Comparison of ENCODE assay signal across 24 cellular contexts in the genomic region with DNA sequence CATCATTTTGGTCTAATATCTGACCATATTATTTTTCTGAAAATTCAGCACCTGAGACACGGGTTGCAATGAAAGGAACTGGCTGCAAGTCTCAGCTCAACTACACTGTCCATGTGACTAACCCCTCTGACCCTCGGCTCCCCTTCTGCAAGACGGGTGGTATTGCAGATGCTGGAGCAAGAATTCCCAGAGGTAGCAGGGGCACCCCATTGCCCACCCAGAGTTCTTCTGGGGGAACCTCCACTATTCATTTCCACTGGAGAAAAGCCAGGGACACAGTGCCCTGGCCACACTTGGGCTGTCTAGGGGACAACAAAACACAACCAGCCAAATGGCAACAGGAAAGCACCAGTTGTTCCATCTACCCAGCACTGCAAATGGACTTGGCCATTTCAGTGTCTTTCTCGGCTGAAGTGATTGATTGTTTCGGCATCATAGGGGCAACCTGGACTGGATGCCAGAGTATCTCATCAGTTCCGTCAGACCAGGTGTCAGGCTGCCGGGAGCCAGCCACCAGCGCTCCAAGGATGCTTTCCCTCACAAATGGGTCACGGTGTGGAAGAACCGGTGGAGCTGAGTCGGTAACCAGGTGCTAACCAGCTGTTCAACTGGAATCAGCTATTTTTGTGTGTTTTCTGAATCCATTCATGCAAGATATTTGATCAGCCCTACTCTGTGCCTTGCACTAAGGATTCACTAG. TPM values are rescaled to one million over a fixed set of nuclear protein-coding genes. Genes with fewer than 3 reads are reported as not detected.
"Had no signal": no experiment of that assay in that cellular context is flagged by ENCODE, and none has a peak within 500 bp of the region (broad histone marks: within the 10 kb centered on the region; RNA-seq: fewer than 3 reads in every experiment).

No MANE protein-coding gene starts in this region.

- H3K4me3 ChIP-seq: cardiac muscle cell, K562, Peyer's patch had no signal

- H3K9me3 Mint-ChIP-seq: activated naive CD4-positive, alpha-beta T cell treated with anti-CD3 and anti-CD28 coated beads, Interleukin-2, amount 50 U/mL, for 24 hours had no signal

- H3K36me3 ChIP-seq: cardiac muscle cell, Peyer's patch had no signal

- H3K4me3 Mint-ChIP-seq: activated B cell treated with CpG ODN at 0.5 μM for 24 hours; activated CD4-positive, alpha-beta T cell treated with anti-CD3 and anti-CD28 coated beads, Interleukin-2, amount 10 ng/mL, durations not matched to agents 24 days and 14 days; activated naive CD4-positive, alpha-beta T cell treated with anti-CD3 and anti-CD28 coated beads, Interleukin-2, amount 50 U/mL, for 24 hours; activated T-cell treated with anti-CD3 and anti-CD28 coated beads, Interleukin-2, amount 50 U/mL, for 4 hours; brain; T-helper 1 cell treated with Interleukin-12 subunit alpha and Interleukin-12 subunit beta and Interleukin-4 antibody, amounts not matched to agents 30 μg/mL and 1 μg/mL, for 36 hours had no signal

- H3K36me3 Mint-ChIP-seq: activated naive CD4-positive, alpha-beta T cell treated with anti-CD3 and anti-CD28 coated beads, Interleukin-2, amount 50 U/mL, for 24 hours; brain had no signal

- H3K27me3 ChIP-seq: Peyer's patch had no signal

- ATAC-seq: activated T-cell treated with anti-CD3 and anti-CD28 coated beads, Interleukin-2, amount 50 U/mL, for 4 hours; K562 had no signal

- DNase-seq: activated B cell treated with CpG ODN at 0.5 μM for 24 hours; activated CD4-positive, alpha-beta T cell treated with anti-CD3 and anti-CD28 coated beads for 1 hour; activated CD4-positive, alpha-beta T cell treated with anti-CD3 and anti-CD28 coated beads, Interleukin-2, amount 10 ng/mL, durations not matched to agents 24 days and 14 days; activated CD4-positive, alpha-beta T cell treated with anti-CD3 and anti-CD28 coated beads, Interleukin-2, amount 50 U/mL, for 48 hours; activated CD8-positive, alpha-beta memory T cell treated with anti-CD3 and anti-CD28 coated beads for 24 hours; activated gamma-delta T cell treated with Interleukin-2 at 50 U/mL for 16 hours; activated T-cell treated with anti-CD3 and anti-CD28 coated beads, Interleukin-2, amount 50 U/mL, for 4 hours; amygdala; Karpas-422; MM.1S; NCI-H1105; NCI-H1436; NCI-H1694 treated with DMSO at 0.1 percent for 48 hours; NCI-H2029 treated with DMSO at 0.1 percent for 48 hours; NCI-H510A treated with DMSO at 0.1 percent for 48 hours; Peyer's patch; SHP77 had no signal

- H3K27ac Mint-ChIP-seq: activated B cell treated with CpG ODN at 0.5 μM for 24 hours; activated CD4-positive, alpha-beta T cell treated with anti-CD3 and anti-CD28 coated beads, Interleukin-2, amount 10 ng/mL, durations not matched to agents 24 days and 14 days; activated naive CD4-positive, alpha-beta T cell treated with anti-CD3 and anti-CD28 coated beads, Interleukin-2, amount 50 U/mL, for 24 hours; brain; T-helper 1 cell treated with Interleukin-12 subunit alpha and Interleukin-12 subunit beta and Interleukin-4 antibody, amounts not matched to agents 30 μg/mL and 1 μg/mL, for 36 hours had no signal

- H3K27me3 Mint-ChIP-seq: activated B cell treated with CpG ODN at 0.5 μM for 24 hours had no signal

- H3K9me3 ChIP-seq: Peyer's patch had no signal

- H3K4me1 ChIP-seq: Peyer's patch had no signal

- H3K4me1 Mint-ChIP-seq: activated B cell treated with CpG ODN at 0.5 μM for 24 hours; activated CD4-positive, alpha-beta T cell treated with anti-CD3 and anti-CD28 coated beads, Interleukin-2, amount 10 ng/mL, durations not matched to agents 24 days and 14 days; activated naive CD4-positive, alpha-beta T cell treated with anti-CD3 and anti-CD28 coated beads, Interleukin-2, amount 50 U/mL, for 24 hours; brain had no signal

- H3K27ac ChIP-seq: cardiac muscle cell, Peyer's patch had no signal

RNA-seq across cellular contexts. Expression of a gene that starts 58.1 kb away (rescaled TPM):
- total RNA-seq: activated B cell treated with CpG ODN at 0.5 μM for 24 hours; activated CD4-positive, alpha-beta T cell treated with anti-CD3 and anti-CD28 coated beads, Interleukin-2, amount 10 ng/mL, durations not matched to agents 24 days and 14 days; activated T-cell treated with anti-CD3 and anti-CD28 coated beads, Interleukin-2, amount 50 U/mL, for 4 hours; astrocyte; cardiac muscle cell; K562; Peyer's patch; SK-MEL-5 had no signal
- polyA plus RNA-seq: cardiac muscle cell, K562 had no signal
